Comparison of ENCODE assay signal across 3 cellular contexts in the genomic region with DNA sequence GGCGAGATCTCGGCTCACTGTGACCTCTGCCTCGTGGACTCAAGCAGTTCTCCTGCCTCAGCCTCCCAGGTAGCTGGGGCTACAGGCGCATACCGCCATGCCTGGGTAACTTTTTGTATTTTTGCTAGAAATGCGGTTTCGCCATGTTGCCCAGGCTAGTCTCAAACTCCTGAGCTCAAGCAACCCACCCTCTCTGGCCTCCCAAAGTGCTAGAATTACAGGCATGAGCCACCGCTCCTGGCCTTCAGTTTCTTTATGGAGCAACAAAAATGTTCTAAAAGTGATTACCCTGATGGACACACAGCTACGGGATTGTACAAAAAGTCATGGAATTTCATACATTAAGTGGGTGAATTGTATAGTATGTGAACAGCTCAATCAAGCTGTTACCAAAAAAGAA.
"Had no signal": no experiment of that assay in that cellular context is flagged by ENCODE, and none has a peak within 500 bp of the region (broad histone marks: within the 10 kb centered on the region; RNA-seq: fewer than 3 reads in every experiment).

No MANE protein-coding gene starts in this region.

- H3K4me3 ChIP-seq: GM12878 had no signal

- ATAC-seq: GM12878 had no signal

- DNase-seq: GDM1, GF-D8 had no signal
